Comparison of ENCODE assay signal across 2 cellular contexts in genomic region chr1:43990271-43991199, GRCh38.
TF ChIP-seq lines count a peak whose summit lies in the region.

No MANE protein-coding gene starts in this region.

TF ChIP-seq in A549, 52 proteins besides CTCF, POLR2A, EP300 and RAD21:
- no peak for TF ChIP-seq NR3C1 (IDR thresholded peaks at IDR 0.05)
- no peak for TF ChIP-seq JUN (IDR thresholded peaks at IDR 0.05)
- no peak for TF ChIP-seq ZSCAN20 (CRISPR knock-in tag; IDR thresholded peaks at IDR 0.05)
- no peak for TF ChIP-seq BHLHE40 (IDR thresholded peaks at IDR 0.05; ENCODE audit: low read depth, low read length)
- TF ChIP-seq, protein P1, sequence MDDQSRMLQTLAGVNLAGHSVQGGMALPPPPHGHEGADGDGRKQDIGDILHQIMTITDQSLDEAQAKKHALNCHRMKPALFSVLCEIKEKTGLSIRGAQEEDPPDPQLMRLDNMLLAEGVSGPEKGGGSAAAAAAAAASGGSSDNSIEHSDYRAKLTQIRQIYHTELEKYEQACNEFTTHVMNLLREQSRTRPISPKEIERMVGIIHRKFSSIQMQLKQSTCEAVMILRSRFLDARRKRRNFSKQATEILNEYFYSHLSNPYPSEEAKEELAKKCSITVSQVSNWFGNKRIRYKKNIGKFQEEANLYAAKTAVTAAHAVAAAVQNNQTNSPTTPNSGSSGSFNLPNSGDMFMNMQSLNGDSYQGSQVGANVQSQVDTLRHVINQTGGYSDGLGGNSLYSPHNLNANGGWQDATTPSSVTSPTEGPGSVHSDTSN (IDR thresholded peaks at IDR 0.05), result no peak
- TF ChIP-seq, protein P2, sequence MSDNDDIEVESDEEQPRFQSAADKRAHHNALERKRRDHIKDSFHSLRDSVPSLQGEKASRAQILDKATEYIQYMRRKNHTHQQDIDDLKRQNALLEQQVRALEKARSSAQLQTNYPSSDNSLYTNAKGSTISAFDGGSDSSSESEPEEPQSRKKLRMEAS (IDR thresholded peaks at IDR 0.05), result no peak
- no peak for TF ChIP-seq E2F6 (IDR thresholded peaks at IDR 0.05; ENCODE audit: borderline replicate concordance, low read depth)
- TF ChIP-seq NFE2L2 (conservative IDR thresholded peaks at IDR 0.05; ENCODE audit: low read length), result no peak
- no peak for TF ChIP-seq CHD4 (IDR thresholded peaks at IDR 0.05; ENCODE audit: borderline replicate concordance)
- TF ChIP-seq MYC (IDR thresholded peaks at IDR 0.05; ENCODE audit: borderline replicate concordance, low read length), result no peak
- TF ChIP-seq HEYL (CRISPR knock-in tag; IDR thresholded peaks at IDR 0.05), result no peak
- TF ChIP-seq MAZ (IDR thresholded peaks at IDR 0.05; ENCODE audit: borderline replicate concordance, low read depth, low read length), result no peak
- TF ChIP-seq TFCP2L1 (CRISPR knock-in tag; IDR thresholded peaks at IDR 0.05), result no peak
- TF ChIP-seq HOXB13 (CRISPR knock-in tag; IDR thresholded peaks at IDR 0.05; ENCODE audit: low read depth), result no peak
- no peak for TF ChIP-seq MAFK (IDR thresholded peaks at IDR 0.05; ENCODE audit: partially characterized antibody)
- TF ChIP-seq EHF (CRISPR knock-in tag; IDR thresholded peaks at IDR 0.05), result no peak
- no peak for TF ChIP-seq RCOR1 (IDR thresholded peaks at IDR 0.05; ENCODE audit: low read depth, low read length)
- TF ChIP-seq HOXB5 (CRISPR knock-in tag; IDR thresholded peaks at IDR 0.05), result no peak

TF ChIP-seq in K562, 482 proteins besides CTCF, POLR2A, EP300 and RAD21:
- TF ChIP-seq, protein P3, sequence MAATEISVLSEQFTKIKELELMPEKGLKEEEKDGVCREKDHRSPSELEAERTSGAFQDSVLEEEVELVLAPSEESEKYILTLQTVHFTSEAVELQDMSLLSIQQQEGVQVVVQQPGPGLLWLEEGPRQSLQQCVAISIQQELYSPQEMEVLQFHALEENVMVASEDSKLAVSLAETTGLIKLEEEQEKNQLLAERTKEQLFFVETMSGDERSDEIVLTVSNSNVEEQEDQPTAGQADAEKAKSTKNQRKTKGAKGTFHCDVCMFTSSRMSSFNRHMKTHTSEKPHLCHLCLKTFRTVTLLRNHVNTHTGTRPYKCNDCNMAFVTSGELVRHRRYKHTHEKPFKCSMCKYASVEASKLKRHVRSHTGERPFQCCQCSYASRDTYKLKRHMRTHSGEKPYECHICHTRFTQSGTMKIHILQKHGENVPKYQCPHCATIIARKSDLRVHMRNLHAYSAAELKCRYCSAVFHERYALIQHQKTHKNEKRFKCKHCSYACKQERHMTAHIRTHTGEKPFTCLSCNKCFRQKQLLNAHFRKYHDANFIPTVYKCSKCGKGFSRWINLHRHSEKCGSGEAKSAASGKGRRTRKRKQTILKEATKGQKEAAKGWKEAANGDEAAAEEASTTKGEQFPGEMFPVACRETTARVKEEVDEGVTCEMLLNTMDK (IDR thresholded peaks at IDR 0.05; ENCODE audit: borderline replicate concordance, insufficient read depth, low read depth, low read length, poor library complexity, severe bottlenecking), result peak; percentile 45
- TF ChIP-seq ZBTB7A (IDR thresholded peaks at IDR 0.05; ENCODE audit: borderline replicate concordance, control insufficient read depth, low read depth, low read length) (peak; percentile 59), BRD4 (IDR thresholded peaks at IDR 0.05) (no peak), MBD2 (IDR thresholded peaks at IDR 0.05; ENCODE audit: borderline replicate concordance, low read depth) (0 out of 2 replicates have a peak, but pooled peaks have one; percentile 9), ZNF511 (CRISPR knock-in tag; IDR thresholded peaks at IDR 0.05) (0 out of 2 replicates have a peak, but pooled peaks have one; percentile 9), SIN3A (IDR thresholded peaks at IDR 0.05; ENCODE audit: borderline replicate concordance in 2 of 2, control insufficient read depth in 1 of 2, low read depth in 2 of 2, low read length in 2 of 2) (no peak), BCOR (IDR thresholded peaks at IDR 0.05) (0 out of 2 replicates have a peak, but pooled peaks have one; percentile 35), SIRT6 (IDR thresholded peaks at IDR 0.05; ENCODE audit: low read depth, low read length) (no peak), ARID2 (IDR thresholded peaks at IDR 0.05) (no peak), FOXA3 (CRISPR knock-in tag; conservative IDR thresholded peaks at IDR 0.05 in 1 of 2, IDR thresholded peaks at IDR 0.05 in 1 of 2) (0 out of 4 replicates have a peak, but pooled peaks of 1 of the 2 experiments have one; percentile 32), MTA2 (IDR thresholded peaks at IDR 0.05; ENCODE audit: low read depth) (no peak), POLR2AphosphoS5 (IDR thresholded peaks at IDR 0.05; ENCODE audit: control insufficient read depth, insufficient read depth, low read depth, low read length) (0 out of 2 replicates have a peak, but pooled peaks have one; percentile 19), POLR2G (IDR thresholded peaks at IDR 0.05; ENCODE audit: low read depth, low read length) (peak; percentile 60), ZNF121 (CRISPR knock-in tag; conservative IDR thresholded peaks at IDR 0.05) (no peak), ZNF830 (CRISPR knock-in tag; IDR thresholded peaks at IDR 0.05) (0 out of 2 replicates have a peak, but pooled peaks have one; percentile 40), ZNF584 (CRISPR knock-in tag; IDR thresholded peaks at IDR 0.05; ENCODE audit: low read depth) (no peak), JUNB (CRISPR knock-in tag; conservative IDR thresholded peaks at IDR 0.05) (no peak), ZFP36 (IDR thresholded peaks at IDR 0.05; ENCODE audit: low read depth, low read length, partially characterized antibody) (peak; percentile 12)
- TF ChIP-seq, protein P4, sequence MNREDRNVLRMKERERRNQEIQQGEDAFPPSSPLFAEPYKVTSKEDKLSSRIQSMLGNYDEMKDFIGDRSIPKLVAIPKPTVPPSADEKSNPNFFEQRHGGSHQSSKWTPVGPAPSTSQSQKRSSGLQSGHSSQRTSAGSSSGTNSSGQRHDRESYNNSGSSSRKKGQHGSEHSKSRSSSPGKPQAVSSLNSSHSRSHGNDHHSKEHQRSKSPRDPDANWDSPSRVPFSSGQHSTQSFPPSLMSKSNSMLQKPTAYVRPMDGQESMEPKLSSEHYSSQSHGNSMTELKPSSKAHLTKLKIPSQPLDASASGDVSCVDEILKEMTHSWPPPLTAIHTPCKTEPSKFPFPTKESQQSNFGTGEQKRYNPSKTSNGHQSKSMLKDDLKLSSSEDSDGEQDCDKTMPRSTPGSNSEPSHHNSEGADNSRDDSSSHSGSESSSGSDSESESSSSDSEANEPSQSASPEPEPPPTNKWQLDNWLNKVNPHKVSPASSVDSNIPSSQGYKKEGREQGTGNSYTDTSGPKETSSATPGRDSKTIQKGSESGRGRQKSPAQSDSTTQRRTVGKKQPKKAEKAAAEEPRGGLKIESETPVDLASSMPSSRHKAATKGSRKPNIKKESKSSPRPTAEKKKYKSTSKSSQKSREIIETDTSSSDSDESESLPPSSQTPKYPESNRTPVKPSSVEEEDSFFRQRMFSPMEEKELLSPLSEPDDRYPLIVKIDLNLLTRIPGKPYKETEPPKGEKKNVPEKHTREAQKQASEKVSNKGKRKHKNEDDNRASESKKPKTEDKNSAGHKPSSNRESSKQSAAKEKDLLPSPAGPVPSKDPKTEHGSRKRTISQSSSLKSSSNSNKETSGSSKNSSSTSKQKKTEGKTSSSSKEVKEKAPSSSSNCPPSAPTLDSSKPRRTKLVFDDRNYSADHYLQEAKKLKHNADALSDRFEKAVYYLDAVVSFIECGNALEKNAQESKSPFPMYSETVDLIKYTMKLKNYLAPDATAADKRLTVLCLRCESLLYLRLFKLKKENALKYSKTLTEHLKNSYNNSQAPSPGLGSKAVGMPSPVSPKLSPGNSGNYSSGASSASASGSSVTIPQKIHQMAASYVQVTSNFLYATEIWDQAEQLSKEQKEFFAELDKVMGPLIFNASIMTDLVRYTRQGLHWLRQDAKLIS (CRISPR knock-in tag; IDR thresholded peaks at IDR 0.05), result 0 out of 2 replicates have a peak, but pooled peaks have one; percentile 27
